In the genomic region with DNA sequence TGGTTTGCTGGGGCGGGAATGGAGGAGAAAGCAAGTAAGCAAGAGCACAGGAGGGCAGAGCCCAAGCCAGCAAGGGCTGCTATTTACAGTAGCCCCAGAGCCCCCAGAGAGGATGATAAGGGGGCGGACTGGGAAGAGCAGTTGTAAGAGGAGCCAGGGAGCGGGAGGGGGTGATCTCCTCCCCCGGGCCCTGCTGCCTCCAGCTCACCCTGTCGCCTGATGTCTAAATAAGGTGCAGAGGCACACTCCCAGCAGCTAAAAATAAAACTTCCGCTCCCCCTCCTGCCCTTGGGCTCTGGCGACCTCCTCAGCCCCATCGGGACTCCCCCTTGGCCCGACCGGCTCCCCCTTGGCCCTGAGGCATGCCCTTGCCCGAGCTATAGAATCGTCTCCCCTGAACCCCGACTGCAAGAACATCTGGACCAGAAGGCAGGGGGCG, we compare ENCODE assay signal across 8 cellular contexts. TPM values are rescaled to one million over a fixed set of nuclear protein-coding genes. Genes with fewer than 3 reads are reported as not detected.
DNase-seq lines count a peak whose midpoint lies in the region; ATAC-seq and TF ChIP-seq lines count a peak whose summit lies in the region.

No MANE protein-coding gene starts in this region.

- peak; percentile 46 for ATAC-seq in HG03108 (IDR thresholded peaks at IDR 0.05; ENCODE audit: unreplicated experiment)
- ATAC-seq in gastroesophageal sphincter: peak; percentile 57
- no peak for ATAC-seq in HG03039 (IDR thresholded peaks at IDR 0.05; ENCODE audit: unreplicated experiment)

- H3K36me3 ChIP-seq in gastroesophageal sphincter (no peaks in the 10 kb centered on the region), suprapubic skin (no peaks in the 10 kb centered on the region)

- TF ChIP-seq POLR2A in GM19193 (IDR thresholded peaks at IDR 0.05; ENCODE audit: extremely low read depth, insufficient read depth, insufficient read length) (peak; percentile 43), gastroesophageal sphincter (IDR thresholded peaks at IDR 0.05) (no peak), suprapubic skin (IDR thresholded peaks at IDR 0.05) (no peak)

- WGBS in gastroesophageal sphincter (ENCODE audit: low coverage in 1 of 2), 2 donors: 33 to 40% methylated on average over 1 to 6 of the region's 14 CpGs
- WGBS in suprapubic skin: 35% methylated on average over 12 of the region's 14 CpGs

- H3K4me3 ChIP-seq in gastroesophageal sphincter (peak overlapping the region; percentile 16 to 43), suprapubic skin (peak overlapping the region; percentile 0)

- TF ChIP-seq EP300 in gastroesophageal sphincter (IDR thresholded peaks at IDR 0.05) (no peak), suprapubic skin (IDR thresholded peaks at IDR 0.05) (no peak)

- peak overlapping the region; percentile 70 to 89 (median 85) for H3K27ac ChIP-seq in gastroesophageal sphincter
- no peak overlapping the region for H3K27ac ChIP-seq in suprapubic skin

- TF ChIP-seq CTCF in gastroesophageal sphincter (IDR thresholded peaks at IDR 0.05) (peak in 1 of 4 experiments; percentile 8), suprapubic skin (IDR thresholded peaks at IDR 0.05) (no peak)

- H3K9me3 ChIP-seq in gastroesophageal sphincter (no peaks in the 10 kb centered on the region), suprapubic skin (no peaks in the 10 kb centered on the region)

- DNase-seq in suprapubic skin (ENCODE audit: low spot score in 2 of 2) (no peak), NOMO-1 treated with dmso at 0.1 percent for 144 hours (lab: John Stamatoyannopoulos, UW; ENCODE audit: unreplicated experiment) (no peak), HCEC 1CT (no peak)
- no peak for DNase-seq in effector CD4-positive, alpha-beta T cell

- H3K4me1 ChIP-seq in gastroesophageal sphincter (peaks cover 0 to 48% (median 24%) of the 10 kb centered on the region in 3 donors), suprapubic skin (peaks cover 6% of the 10 kb centered on the region)

- H3K27me3 ChIP-seq in gastroesophageal sphincter (no peaks in the 10 kb centered on the region), suprapubic skin (peaks cover 6% of the 10 kb centered on the region)

RNA-seq across cellular contexts. Expression of gene CCDC69, which starts 14.4 kb away (rescaled TPM):
- 100 to 1,000 TPM; 204 to 317 (median 256) TPM for total RNA-seq in gastroesophageal sphincter
- 10 to 100 TPM; 11.5 to 32.3 (median 26.8) TPM for total RNA-seq in suprapubic skin

RNA-seq across cellular contexts. Expression of gene GM2A, which starts 14.7 kb away (rescaled TPM):
- 10 to 100 TPM; 23.3 to 37.2 (median 29.1) TPM for total RNA-seq in gastroesophageal sphincter
- total RNA-seq in suprapubic skin: 100 to 1,000 TPM in 3 of 4 donors, 10 to 100 TPM in 1; 99.3 to 167 (median 126) TPM

Comparison
In these comparisons a context has a peak if more than half of its experiments do, and no peak if none do; other contexts are left out.
1. RNA of gene CCDC69, which starts 14.4 kb away (total RNA-seq): 204 to 317 TPM in gastroesophageal sphincter; 11.5 to 32.3 TPM in suprapubic skin; every median in the first group is over 4 times any median in the second.